In genomic region chr21:46634427-46634826, GRCh38 we compare ENCODE assay signal across 8 cellular contexts. TPM values are rescaled to one million over a fixed set of nuclear protein-coding genes. Genes with fewer than 3 reads are reported as not detected.
DNase-seq lines count a peak whose midpoint lies in the region; ATAC-seq, FAIRE-seq and TF ChIP-seq lines count a peak whose summit lies in the region.

No MANE protein-coding gene starts in this region.

- TF ChIP-seq POLR2A in breast epithelium (IDR thresholded peaks at IDR 0.05) = no peak

- peak overlapping the region; percentile 89 to 100 (median 97) for H3K27ac Mint-ChIP-seq in naive thymus-derived CD4-positive, alpha-beta T cell

- peaks cover 38% of the 10 kb centered on the region for H3K79me2 ChIP-seq in Karpas-422 (ENCODE audit: low read length)

- TF ChIP-seq CTCF in AG10803 (conservative IDR thresholded peaks at IDR 0.05; ENCODE audit: low read length) = no peak
- TF ChIP-seq CTCF in breast epithelium (IDR thresholded peaks at IDR 0.05) = no peak

- ATAC-seq in naive thymus-derived CD4-positive, alpha-beta T cell = no peak

- DNase-seq in AG10803 (ENCODE audit: low read depth) = no peak
- no peak for DNase-seq in Karpas-422
- no peak for DNase-seq in breast epithelium (ENCODE audit: low spot score in 2 of 2)
- no peak for DNase-seq in naive thymus-derived CD4-positive, alpha-beta T cell
- no peak for DNase-seq in urothelium cell line (ENCODE audit: low spot score)
- DNase-seq in C1 segment of cervical spinal cord (lab: John Stamatoyannopoulos, UW) = no peak
- no peak for DNase-seq in occipital lobe (lab: John Stamatoyannopoulos, UW)
- DNase-seq in NCI-H1105 treated with DMSO at 0.1 percent for 48 hours (lab: John Stamatoyannopoulos, UW) = no peak

- POLR2A ChIA-PET in naive thymus-derived CD4-positive, alpha-beta T cell (lab: Charles Lee) = interaction anchor here (1.1 to 9.3 kb wide), 19 partner anchors 8 to 309 kb away, joined by 3 to 226 read pairs (median 7); partner anchors contain the start of gene S100B

- H4K20me1 ChIP-seq in Karpas-422 (ENCODE audit: insufficient read depth, low read depth, low read length) = no peaks in the 10 kb centered on the region

- H3K36me3 Mint-ChIP-seq in naive thymus-derived CD4-positive, alpha-beta T cell = peaks cover 5 to 25% (median 21%) of the 10 kb centered on the region in 5 donors

- peaks cover 0 to 4% (median 0%) of the 10 kb centered on the region in 11 donors for H3K9me3 Mint-ChIP-seq in naive thymus-derived CD4-positive, alpha-beta T cell

- FAIRE-seq in urothelium cell line (lab: Jason Lieb, UNC) = no peak

- peaks cover 48 to 80% (median 72%) of the 10 kb centered on the region in 7 donors for H3K4me1 Mint-ChIP-seq in naive thymus-derived CD4-positive, alpha-beta T cell

- H2AFZ ChIP-seq in Karpas-422 (ENCODE audit: low read length) = 0 out of 2 replicates have a peak overlapping the region, but pooled peaks have one; percentile 60

- CTCF ChIA-PET in naive thymus-derived CD4-positive, alpha-beta T cell (lab: Charles Lee) = interaction anchor here (0.7 to 3.6 kb wide), 2 partner anchors 14 to 83 kb away, joined by 5 to 15 read pairs; no protein-coding TSS in a partner anchor

- intact Hi-C loops in breast epithelium (cut with DNase I; ENCODE audit: low total_unique reads) = no loop called here
- intact Hi-C loops in naive thymus-derived CD4-positive, alpha-beta T cell (cut with micrococcal nuclease) = no loop called here

- H3K36me3 ChIP-seq in Karpas-422 (ENCODE audit: insufficient read depth, low read length) = peaks cover 5% of the 10 kb centered on the region; the same call in 1 of the 2 replicates
- no peaks in the 10 kb centered on the region for H3K36me3 ChIP-seq in breast epithelium
- peaks cover 0 to 6% (median 0%) of the 10 kb centered on the region in 3 experiments for H3K36me3 ChIP-seq in naive thymus-derived CD4-positive, alpha-beta T cell (ENCODE audit: control insufficient read depth in 2 of 3, insufficient read depth in 3 of 3, low read length in 3 of 3)

- H3K9me2 ChIP-seq in Karpas-422 (replicated peaks; ENCODE audit: insufficient read depth, low read length) = no peaks in the 10 kb centered on the region

- H3K27me3 Mint-ChIP-seq in naive thymus-derived CD4-positive, alpha-beta T cell = peaks cover 0 to 4% (median 0%) of the 10 kb centered on the region in 5 donors

- H3K4me1 ChIP-seq in Karpas-422 (ENCODE audit: low read length) (peaks cover 44% of the 10 kb centered on the region), breast epithelium (peaks cover 0 to 9% of the 10 kb centered on the region in 2 donors)
- H3K4me1 ChIP-seq in naive thymus-derived CD4-positive, alpha-beta T cell (ENCODE audit: control insufficient read depth in 2 of 2, insufficient read depth in 2 of 2, low read length in 2 of 2) = peaks cover 38 to 46% of the 10 kb centered on the region in 2 donors

- peak overlapping the region; percentile 99 for H3K4me2 ChIP-seq in Karpas-422 (ENCODE audit: low read depth, low read length, poor library complexity, severe bottlenecking)

- H3K27ac ChIP-seq in Karpas-422 (ENCODE audit: low read length) (no peak overlapping the region), breast epithelium (peak overlapping the region; percentile 97 to 99)
- peak overlapping the region; percentile 93 for H3K27ac ChIP-seq in naive thymus-derived CD4-positive, alpha-beta T cell (ENCODE audit: low read depth, low read length)

- H3K27me3 ChIP-seq in Karpas-422 (ENCODE audit: low read length) (no peaks in the 10 kb centered on the region), breast epithelium (no peaks in the 10 kb centered on the region)
- H3K27me3 ChIP-seq in naive thymus-derived CD4-positive, alpha-beta T cell (ENCODE audit: control insufficient read depth in 2 of 2, insufficient read depth in 2 of 2, low read length in 2 of 2) = no peaks in the 10 kb centered on the region

- H3K9me3 ChIP-seq in Karpas-422 (ENCODE audit: low read length) (no peaks in the 10 kb centered on the region), breast epithelium (no peaks in the 10 kb centered on the region)
- no peaks in the 10 kb centered on the region for H3K9me3 ChIP-seq in naive thymus-derived CD4-positive, alpha-beta T cell (ENCODE audit: control insufficient read depth in 2 of 3, low read length in 3 of 3)

- peak overlapping the region; percentile 63 for H3K4me3 ChIP-seq in AG10803 (ENCODE audit: low read length)
- peak overlapping the region; percentile 88 for H3K4me3 ChIP-seq in Karpas-422 (ENCODE audit: low read length)
- peak overlapping the region in 2 of 3 donors; percentile 88 to 89 for H3K4me3 ChIP-seq in breast epithelium
- H3K4me3 ChIP-seq in naive thymus-derived CD4-positive, alpha-beta T cell (ENCODE audit: low read length) = peak overlapping the region; percentile 99

- peak overlapping the region; percentile 85 to 99 (median 98) for H3K4me3 Mint-ChIP-seq in naive thymus-derived CD4-positive, alpha-beta T cell

- peak overlapping the region; percentile 98 for H3K9ac ChIP-seq in Karpas-422 (ENCODE audit: low read length)

RNA-seq across cellular contexts. Expression of gene PRMT2, which starts 1.0 kb away (rescaled TPM):
- total RNA-seq in Karpas-422 (2014; rRNA removed; shearing (Covaris generic); ENCODE audit: low replicate concordance) = 62.0 and 99.3 TPM in 2 replicates
- total RNA-seq in breast epithelium (100 to 1,000 TPM in 2 of 3 donors, 10 to 100 TPM in 1; 92.1 to 145 (median 130) TPM), occipital lobe (215 TPM)
- 100 to 1,000 TPM; 125 to 268 (median 177) TPM for total RNA-seq in naive thymus-derived CD4-positive, alpha-beta T cell
- 100 to 1,000 TPM; 326 to 377 TPM for polyA plus RNA-seq in naive thymus-derived CD4-positive, alpha-beta T cell

RNA-seq across cellular contexts. Expression of gene S100B, which starts 29.5 kb away (rescaled TPM):
- not detected in 2 replicates for total RNA-seq in Karpas-422 (2014; rRNA removed; shearing (Covaris generic); ENCODE audit: low replicate concordance)
- total RNA-seq in breast epithelium (100 to 1,000 TPM in 1 of 3 donors, 10 to 100 TPM in 2; 25.6 to 242 (median 61.3) TPM), occipital lobe (6.9 TPM)
- 1 to 10 TPM in 1 of 5 experiments, under 1 TPM in 4; 0.27 to 2.3 (median 0.95) TPM for total RNA-seq in naive thymus-derived CD4-positive, alpha-beta T cell
- polyA plus RNA-seq in naive thymus-derived CD4-positive, alpha-beta T cell = 1 to 10 TPM; 1.1 to 7.0 TPM
